Comparison of ENCODE assay signal across 2 cellular contexts in the genomic region with DNA sequence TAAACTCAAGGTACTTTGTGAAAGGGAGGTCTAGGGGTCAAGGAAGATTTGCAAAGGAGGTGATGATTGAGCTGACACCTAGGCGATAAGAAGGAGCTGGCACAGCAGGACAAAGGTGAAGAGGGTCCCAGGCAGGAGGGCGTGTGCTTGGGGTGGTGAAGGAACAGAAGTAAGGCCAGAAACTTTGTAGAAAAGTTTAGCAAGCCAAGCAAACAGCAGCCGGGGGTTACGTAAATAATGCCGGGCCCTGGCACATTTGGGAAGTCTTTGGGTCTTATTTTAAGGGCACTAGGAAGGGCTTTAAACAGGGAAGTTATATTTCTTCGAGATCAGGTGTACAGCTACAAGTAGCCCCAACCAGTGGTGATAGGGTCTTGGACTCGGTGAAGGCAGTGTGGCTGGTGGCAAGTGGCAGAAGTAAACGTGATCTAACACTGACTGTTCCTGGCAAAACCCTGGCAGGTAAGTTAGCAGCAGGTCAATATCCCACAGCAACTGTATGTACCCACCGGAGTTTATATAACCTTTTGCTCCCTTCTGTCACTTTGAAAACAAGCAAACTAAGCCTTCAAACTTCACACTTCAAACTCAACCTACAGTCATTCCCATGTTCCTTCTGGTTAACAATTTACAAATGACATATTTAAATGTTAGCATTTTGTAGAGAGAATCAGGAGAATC.
TF ChIP-seq lines count a peak whose summit lies in the region.
"Not testable (repeated sequence)": the region's sequence is repeated elsewhere in the genome, so short reads cannot be mapped to it uniquely, and the experiment has no call there.

No MANE protein-coding gene starts in this region.

TF ChIP-seq in HepG2, 621 proteins besides CTCF, POLR2A, EP300 and RAD21:
- TF ChIP-seq, protein P1, sequence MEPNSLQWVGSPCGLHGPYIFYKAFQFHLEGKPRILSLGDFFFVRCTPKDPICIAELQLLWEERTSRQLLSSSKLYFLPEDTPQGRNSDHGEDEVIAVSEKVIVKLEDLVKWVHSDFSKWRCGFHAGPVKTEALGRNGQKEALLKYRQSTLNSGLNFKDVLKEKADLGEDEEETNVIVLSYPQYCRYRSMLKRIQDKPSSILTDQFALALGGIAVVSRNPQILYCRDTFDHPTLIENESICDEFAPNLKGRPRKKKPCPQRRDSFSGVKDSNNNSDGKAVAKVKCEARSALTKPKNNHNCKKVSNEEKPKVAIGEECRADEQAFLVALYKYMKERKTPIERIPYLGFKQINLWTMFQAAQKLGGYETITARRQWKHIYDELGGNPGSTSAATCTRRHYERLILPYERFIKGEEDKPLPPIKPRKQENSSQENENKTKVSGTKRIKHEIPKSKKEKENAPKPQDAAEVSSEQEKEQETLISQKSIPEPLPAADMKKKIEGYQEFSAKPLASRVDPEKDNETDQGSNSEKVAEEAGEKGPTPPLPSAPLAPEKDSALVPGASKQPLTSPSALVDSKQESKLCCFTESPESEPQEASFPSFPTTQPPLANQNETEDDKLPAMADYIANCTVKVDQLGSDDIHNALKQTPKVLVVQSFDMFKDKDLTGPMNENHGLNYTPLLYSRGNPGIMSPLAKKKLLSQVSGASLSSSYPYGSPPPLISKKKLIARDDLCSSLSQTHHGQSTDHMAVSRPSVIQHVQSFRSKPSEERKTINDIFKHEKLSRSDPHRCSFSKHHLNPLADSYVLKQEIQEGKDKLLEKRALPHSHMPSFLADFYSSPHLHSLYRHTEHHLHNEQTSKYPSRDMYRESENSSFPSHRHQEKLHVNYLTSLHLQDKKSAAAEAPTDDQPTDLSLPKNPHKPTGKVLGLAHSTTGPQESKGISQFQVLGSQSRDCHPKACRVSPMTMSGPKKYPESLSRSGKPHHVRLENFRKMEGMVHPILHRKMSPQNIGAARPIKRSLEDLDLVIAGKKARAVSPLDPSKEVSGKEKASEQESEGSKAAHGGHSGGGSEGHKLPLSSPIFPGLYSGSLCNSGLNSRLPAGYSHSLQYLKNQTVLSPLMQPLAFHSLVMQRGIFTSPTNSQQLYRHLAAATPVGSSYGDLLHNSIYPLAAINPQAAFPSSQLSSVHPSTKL (CRISPR knock-in tag; IDR thresholded peaks at IDR 0.05) = 0 out of 2 replicates have a peak, but pooled peaks have one; percentile 19
- not testable (repeated sequence) for TF ChIP-seq NR2F6 (IDR thresholded peaks at IDR 0.05)
- TF ChIP-seq NR2F6 (CRISPR knock-in tag; IDR thresholded peaks at IDR 0.05) (peak; percentile 12; the same call in 1 of the 2 replicates), RARA (CRISPR knock-in tag; IDR thresholded peaks at IDR 0.05) (peak; percentile 56; the same call in 1 of the 2 replicates)

TF ChIP-seq in liver, 16 proteins besides CTCF, POLR2A, EP300 and RAD21:
- TF ChIP-seq SP1 (IDR thresholded peaks at IDR 0.05) (peak; percentile 24), RXRA (IDR thresholded peaks at IDR 0.05) (peak; percentile 29 to 37), HNF4A (conservative IDR thresholded peaks at IDR 0.05) (peak in 1 of 2 donors; percentile 17)
